ENCODE assay signal across 8 cellular contexts in the genomic region with DNA sequence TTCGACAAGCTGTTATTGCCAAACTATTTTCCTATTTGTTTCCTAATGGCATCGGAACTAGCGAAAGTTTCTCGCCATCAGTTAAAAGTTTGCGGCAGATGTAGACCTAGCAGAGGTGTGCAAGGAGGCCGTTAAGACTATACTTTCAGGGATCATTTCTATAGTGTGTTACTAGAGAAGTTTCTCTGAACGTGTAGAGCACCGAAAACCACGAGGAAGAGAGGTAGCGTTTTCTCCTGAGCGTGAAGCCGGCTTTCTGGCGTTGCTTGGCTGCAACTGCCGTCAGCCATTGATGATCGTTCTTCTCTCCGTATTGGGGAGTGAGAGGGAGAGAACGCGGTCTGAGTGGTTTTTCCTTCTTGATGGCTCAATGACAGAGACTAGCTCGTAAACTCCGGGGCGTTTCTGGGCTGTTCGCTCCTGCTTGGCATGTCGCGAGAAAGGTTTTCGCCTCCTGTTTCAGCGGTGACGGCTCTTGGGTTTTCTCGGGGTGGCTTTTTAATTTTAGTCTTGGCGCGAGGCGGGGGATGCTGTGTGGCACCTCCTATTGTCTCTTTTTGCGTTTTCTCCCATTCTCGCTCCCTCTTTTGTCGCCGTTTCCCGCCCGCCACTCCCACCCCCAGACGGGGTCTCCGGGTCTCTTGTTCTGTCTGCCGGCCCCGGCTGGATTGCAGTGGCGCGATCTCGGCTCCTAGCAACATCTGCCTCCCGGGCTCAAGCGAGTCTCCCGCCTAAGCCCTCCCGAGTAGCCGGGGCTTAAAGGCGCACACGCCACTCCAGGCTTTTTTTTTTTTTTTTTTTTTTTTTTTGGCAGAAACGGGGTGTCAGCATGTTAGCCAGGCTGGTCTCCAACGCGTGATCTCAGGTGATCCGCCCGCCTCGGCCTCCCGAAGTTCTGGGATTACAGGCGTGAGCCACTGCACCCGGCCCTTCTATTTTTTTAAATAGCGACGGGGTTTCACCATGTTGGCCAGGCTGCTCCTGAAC. TPM values are rescaled to one million over a fixed set of nuclear protein-coding genes. Genes with fewer than 3 reads are reported as not detected.
A peak's percentile ranks its signal among the peaks of the same experiment; 100 is the strongest.
DNase-seq lines count a peak whose midpoint lies in the region; ATAC-seq and TF ChIP-seq lines count a peak whose summit lies in the region.
"Not testable (repeated sequence)": the region's sequence is repeated elsewhere in the genome, so short reads cannot be mapped to it uniquely, and the experiment has no call there.

No MANE protein-coding gene starts in this region.

- POLR2A ChIA-PET in A673 (lab: Charles Lee; ENCODE audit: low non-redundant PET); Panc1 (lab: Charles Lee): not testable (repeated sequence)

- WGBS in GM23248 (ENCODE audit: low coverage in 1 of 2, low lambda C conversion rate in 2 of 2, missing lambda C conversion rate in 2 of 2), 2 experiments = 0 to 1% methylated on average over 13 of the region's 62 CpGs
- 0% methylated on average over 8 to 9 of the region's 62 CpGs for WGBS in heart right ventricle, 2 donors

- not testable (repeated sequence) for H3K27ac Mint-ChIP-seq in activated naive CD8-positive, alpha-beta T cell treated with anti-CD3 and anti-CD28 coated beads for 36 hours; natural killer cell

- not testable (repeated sequence) for H3K9me3 ChIP-seq in A673 (ENCODE audit: low read depth, low read length, poor library complexity, severe bottlenecking); GM23248 (ENCODE audit: low read depth); Panc1 (ENCODE audit: control insufficient read depth, insufficient read depth, low read depth, low read length); heart right ventricle

- H3K36me3 ChIP-seq in A673 (ENCODE audit: insufficient read depth, low read length, poor library complexity, severe bottlenecking); GM23248 (ENCODE audit: low read depth); Panc1 (ENCODE audit: control insufficient read depth, insufficient read depth, low read length); heart right ventricle: not testable (repeated sequence)

- H3K4me3 Mint-ChIP-seq in activated naive CD8-positive, alpha-beta T cell treated with anti-CD3 and anti-CD28 coated beads for 36 hours; natural killer cell: not testable (repeated sequence)

- TF ChIP-seq CTCF in A673 (conservative IDR thresholded peaks at IDR 0.05; ENCODE audit: low read depth, low read length); Panc1 (IDR thresholded peaks at IDR 0.05); heart right ventricle (IDR thresholded peaks at IDR 0.05); natural killer cell (IDR thresholded peaks at IDR 0.05): not testable (repeated sequence)

- intact Hi-C loops in A673 (cut with micrococcal nuclease; ENCODE audit: unreplicated experiment); Panc1 (cut with micrococcal nuclease; ENCODE audit: unreplicated experiment); heart right ventricle (cut with DNase I); natural killer cell (cut with micrococcal nuclease): not testable (repeated sequence)

- not testable (repeated sequence) for H2AFZ ChIP-seq in GM23248

- H3K27me3 Mint-ChIP-seq in activated naive CD8-positive, alpha-beta T cell treated with anti-CD3 and anti-CD28 coated beads for 36 hours; natural killer cell (ENCODE audit: low read depth in 2 of 2): not testable (repeated sequence)

- not testable (repeated sequence) for H3K27ac ChIP-seq in A673 (ENCODE audit: low read depth, low read length, poor library complexity, severe bottlenecking); GM23248; Panc1 (ENCODE audit: low read length)
- peak overlapping the region in 2 of 10 donors; percentile 50 to 66 for H3K27ac ChIP-seq in heart right ventricle

- ATAC-seq in GM18909 (IDR thresholded peaks at IDR 0.05; ENCODE audit: poor library complexity, unreplicated experiment) = peak; percentile 49
- peak; percentile 37 for ATAC-seq in HG03097 (IDR thresholded peaks at IDR 0.05; ENCODE audit: low FRiP score, unreplicated experiment)
- ATAC-seq in Panc1 = peak; percentile 78
- ATAC-seq in heart right ventricle = peak; percentile 34 to 75 (median 60)
- ATAC-seq in natural killer cell = peak; percentile 44 to 58 (median 54)

- H3K36me3 Mint-ChIP-seq in activated naive CD8-positive, alpha-beta T cell treated with anti-CD3 and anti-CD28 coated beads for 36 hours; natural killer cell: not testable (repeated sequence)

- not testable (repeated sequence) for H3K27me3 ChIP-seq in A673 (replicated peaks; ENCODE audit: insufficient read depth, low read depth, low read length, poor library complexity); GM23248 (replicated peaks; ENCODE audit: insufficient read depth); Panc1 (ENCODE audit: control insufficient read depth, insufficient read depth, low read length); heart right ventricle

- CTCF ChIA-PET in A673 (lab: Charles Lee); Panc1 (lab: Charles Lee): not testable (repeated sequence)

- not testable (repeated sequence) for H3K4me2 ChIP-seq in GM23248 (ENCODE audit: unreplicated experiment)

- H3F3A ChIP-seq in GM23248 (ENCODE audit: insufficient read depth) = not testable (repeated sequence)

- not testable (repeated sequence) for H3K9me2 ChIP-seq in GM23248 (ENCODE audit: insufficient read depth)

- H3K4me3 ChIP-seq in A673 (ENCODE audit: low read depth, low read length, poor library complexity, severe bottlenecking); GM23248; Panc1 (ENCODE audit: low read depth in 2 of 2, low read length in 2 of 2); heart right ventricle: not testable (repeated sequence)

- H3K79me2 ChIP-seq in GM23248 (ENCODE audit: insufficient read depth) = not testable (repeated sequence)

- not testable (repeated sequence) for H3K9me3 Mint-ChIP-seq in activated naive CD8-positive, alpha-beta T cell treated with anti-CD3 and anti-CD28 coated beads for 36 hours; natural killer cell

- DNase-seq in A673 (ENCODE audit: low spot score); GM23248; Panc1 (ENCODE audit: low read depth, low spot score); heart right ventricle: not testable (repeated sequence)
- DNase-seq in activated naive CD8-positive, alpha-beta T cell treated with anti-CD3 and anti-CD28 coated beads for 36 hours = peak; percentile 89
- peak; percentile 84 for DNase-seq in natural killer cell

- H3K9ac ChIP-seq in GM23248 = peak overlapping the region; percentile 40; the same call in 1 of the 2 replicates

- TSS peak; percentile 100 for BruUV-seq in A673 (replicated peaks; lab: Mats Ljungman, UMichigan)
- BruUV-seq in Panc1 (replicated peaks; lab: Mats Ljungman, UMichigan) = TSS peak; percentile 100

- not testable (repeated sequence) for H4K20me1 ChIP-seq in GM23248 (ENCODE audit: insufficient read depth)

- in situ Hi-C loops in GM23248 (cut with MboI); Panc1 (cut with HindIII; ENCODE audit: low pct_unique_long_range_greater_than_20kb, low sequenced_read_pairs): not testable (repeated sequence)

- not testable (repeated sequence) for H3K4me1 ChIP-seq in A673 (ENCODE audit: insufficient read depth, low read length, poor library complexity, severe bottlenecking); GM23248 (ENCODE audit: insufficient read depth); Panc1 (ENCODE audit: control insufficient read depth, insufficient read depth, low read length); heart right ventricle

- H3K4me1 Mint-ChIP-seq in activated naive CD8-positive, alpha-beta T cell treated with anti-CD3 and anti-CD28 coated beads for 36 hours; natural killer cell: not testable (repeated sequence)

RNA-seq across cellular contexts. Expression of a gene that starts 49.0 kb away (rescaled TPM):
- total RNA-seq in A673 (2021) (52.0 and 55.6 TPM in 2 replicates), Panc1 (2021; ENCODE audit: unreplicated experiment) (35.0 TPM), heart right ventricle (10 to 100 TPM; 42.7 to 83.1 (median 58.8) TPM), natural killer cell (10 to 100 TPM in 1 of 3 donors, 1 to 10 TPM in 2; 2.0 to 13.8 (median 4.9) TPM)
- 21.2 and 25.3 TPM in 2 replicates for total RNA-seq in GM23248 (2014; rRNA removed; shearing (Covaris generic))
- polyA plus RNA-seq in GM23248 (2016; fragmentation: Nextera tagmentation; extraction: Ambion mirVana) (54.0 and 56.2 TPM in 2 replicates), heart right ventricle (10 to 100 TPM; 20.0 to 27.9 TPM)
- polyA plus RNA-seq in Panc1 (2012; ENCODE audit: insufficient read length) = 32.7 TPM
- total RNA-seq in activated naive CD8-positive, alpha-beta T cell treated with anti-CD3 and anti-CD28 coated beads for 36 hours = 1 to 10 TPM; 2.7 to 4.6 TPM
